In the genomic region with DNA sequence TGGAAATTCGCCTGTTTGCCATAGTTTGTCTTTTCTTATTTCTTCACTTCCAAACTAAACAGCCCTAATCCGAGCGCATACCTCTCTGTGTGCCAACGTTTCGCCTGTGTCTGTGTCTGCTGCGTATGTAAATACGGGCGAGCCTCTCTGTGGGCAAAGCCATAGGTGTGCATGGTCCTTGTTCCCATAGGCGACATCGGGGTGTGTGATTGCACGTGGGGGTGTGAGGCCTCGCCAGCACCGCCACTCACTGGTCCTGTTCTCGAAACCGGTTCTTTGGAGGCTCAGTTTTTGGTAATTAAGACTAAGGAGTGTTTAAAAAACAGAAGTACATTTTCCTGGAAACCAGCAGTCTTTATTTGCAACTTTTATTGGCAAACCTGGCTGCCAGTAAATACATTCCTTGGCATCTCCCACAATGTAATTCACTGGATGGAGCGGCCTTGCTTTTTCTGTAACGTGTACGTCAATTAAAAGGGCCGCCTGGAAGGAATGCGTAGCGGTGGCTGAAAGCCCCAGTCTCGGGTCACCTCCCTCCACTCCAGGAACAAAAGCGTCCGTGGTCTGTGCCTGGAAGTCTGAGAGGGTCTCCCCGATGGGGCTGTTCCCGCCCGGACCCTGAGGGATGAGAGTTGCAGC, we compare ENCODE assay signal across 8 cellular contexts. TPM values are rescaled to one million over a fixed set of nuclear protein-coding genes. Genes with fewer than 3 reads are reported as not detected.
A peak's percentile ranks its signal among the peaks of the same experiment; 100 is the strongest.
DNase-seq lines count a peak whose midpoint lies in the region; ATAC-seq and TF ChIP-seq lines count a peak whose summit lies in the region.

No MANE protein-coding gene starts in this region.

- H3K4me3 ChIP-seq in DOHH2 (ENCODE audit: low read length) (no peak overlapping the region), RWPE2 (ENCODE audit: severe bottlenecking) (peak overlapping the region; percentile 28), prostate gland (peak overlapping the region; percentile 24 to 26)

- H3K4me1 ChIP-seq in DOHH2 (ENCODE audit: control insufficient read depth, low read length): peaks cover 26% of the 10 kb centered on the region
- no peaks in the 10 kb centered on the region for H3K4me1 ChIP-seq in RWPE2 (ENCODE audit: insufficient read depth, poor library complexity, severe bottlenecking)
- peaks cover 3% of the 10 kb centered on the region for H3K4me1 ChIP-seq in prostate gland (replicated peaks)

- no peak for TF ChIP-seq POLR2A in prostate gland (IDR thresholded peaks at IDR 0.05)

- H3K9me3 ChIP-seq in DOHH2 (ENCODE audit: control insufficient read depth, insufficient read depth, low read length) (no peaks in the 10 kb centered on the region), RWPE2 (ENCODE audit: severe bottlenecking) (no peaks in the 10 kb centered on the region), prostate gland (no peaks in the 10 kb centered on the region)

- peaks cover 14% of the 10 kb centered on the region for H3K27me3 Mint-ChIP-seq in glutamatergic neuron (ENCODE audit: unreplicated experiment)

- ATAC-seq in RWPE2 (ENCODE audit: low read depth) (peak; percentile 9; the same call in 2 of the 3 replicates), GM21717 (IDR thresholded peaks at IDR 0.05; ENCODE audit: unreplicated experiment) (no peak), esophagus mucosa (no peak)

- peaks cover 58% of the 10 kb centered on the region for H3K27me3 ChIP-seq in DOHH2 (ENCODE audit: control insufficient read depth, low read length)
- H3K27me3 ChIP-seq in RWPE2 (ENCODE audit: insufficient read depth, poor library complexity, severe bottlenecking): no peaks in the 10 kb centered on the region
- H3K27me3 ChIP-seq in prostate gland (replicated peaks; ENCODE audit: insufficient read depth): peaks cover 2% of the 10 kb centered on the region

- no peaks in the 10 kb centered on the region for H3K9me2 ChIP-seq in DOHH2 (replicated peaks; ENCODE audit: control insufficient read depth, low read length)

- H3K27ac Mint-ChIP-seq in glutamatergic neuron (ENCODE audit: unreplicated experiment): no peak overlapping the region

- peaks cover 2% of the 10 kb centered on the region; the same call in 1 of the 2 replicates for H3F3A ChIP-seq in DOHH2 (ENCODE audit: control insufficient read depth, insufficient read depth)

- no peaks in the 10 kb centered on the region; the same call in 1 of the 2 replicates for H4K20me1 ChIP-seq in DOHH2 (ENCODE audit: control insufficient read depth, insufficient read depth, low read depth, low read length)

- no peaks in the 10 kb centered on the region for H3K79me2 ChIP-seq in DOHH2 (ENCODE audit: control insufficient read depth, low read length)

- 31% methylated on average over 27 of the region's 27 CpGs for WGBS in prostate gland

- TF ChIP-seq CTCF in DOHH2 (IDR thresholded peaks at IDR 0.05; ENCODE audit: low read depth, low read length, poor library complexity, severe bottlenecking): no peak
- TF ChIP-seq CTCF in RWPE2 (IDR thresholded peaks at IDR 0.05; ENCODE audit: poor library complexity, severe bottlenecking): no peak
- TF ChIP-seq CTCF in glutamatergic neuron (IDR thresholded peaks at IDR 0.05; ENCODE audit: partially characterized antibody, unreplicated experiment): no peak
- TF ChIP-seq CTCF in prostate gland (IDR thresholded peaks at IDR 0.05): no peak

- H3K36me3 Mint-ChIP-seq in glutamatergic neuron (ENCODE audit: unreplicated experiment): no peaks in the 10 kb centered on the region

- 0 out of 2 replicates have a peak overlapping the region, but pooled peaks have one; percentile 16 for H3K4me2 ChIP-seq in DOHH2 (ENCODE audit: low read length)

- H3K4me3 Mint-ChIP-seq in glutamatergic neuron (ENCODE audit: unreplicated experiment): peak overlapping the region; percentile 15

- intact Hi-C loops in prostate gland (cut with DNase I): loop anchor here (2.0 to 10.0 kb wide), 3 partner anchors 431 to 1031 kb away; no protein-coding TSS in a partner anchor

- DNase-seq in RWPE2 (ENCODE audit: low spot score) (no peak), glutamatergic neuron (no peak), prostate gland (ENCODE audit: low spot score) (peak; percentile 40), NOMO-1 treated with DMSO at 0.1 percent for 48 hours (lab: John Stamatoyannopoulos, UW; ENCODE audit: unreplicated experiment) (no peak), NCI-H1436 treated with DMSO at 0.1 percent for 48 hours (lab: John Stamatoyannopoulos, UW) (no peak)

- H3K9me3 Mint-ChIP-seq in glutamatergic neuron (ENCODE audit: unreplicated experiment): peaks cover 11% of the 10 kb centered on the region

- H3K4me1 Mint-ChIP-seq in glutamatergic neuron (ENCODE audit: low read depth, unreplicated experiment): peaks cover 26% of the 10 kb centered on the region

- H3K36me3 ChIP-seq in DOHH2 (ENCODE audit: control insufficient read depth, low read length) (no peaks in the 10 kb centered on the region), RWPE2 (ENCODE audit: low read depth) (no peaks in the 10 kb centered on the region), prostate gland (no peaks in the 10 kb centered on the region)

- H3K27ac ChIP-seq in DOHH2 (ENCODE audit: low read depth, low read length): no peak overlapping the region
- no peak overlapping the region for H3K27ac ChIP-seq in RWPE2 (ENCODE audit: poor library complexity, severe bottlenecking)
- peak overlapping the region in 1 of 2 donors; percentile 20 for H3K27ac ChIP-seq in prostate gland

RNA-seq across cellular contexts. Expression of a gene that starts 5.9 kb away (rescaled TPM):
- total RNA-seq in glutamatergic neuron (ENCODE audit: unreplicated experiment): 3.3 TPM
- 10 to 100 TPM in 1 of 2 donors, 1 to 10 TPM in 1; 9.2 to 11.2 TPM for total RNA-seq in prostate gland
- total RNA-seq in esophagus mucosa: 6.5 TPM
